Comparison of ENCODE assay signal across 16 cellular contexts in genomic region chr6:48426636-48427035, GRCh38.
DNase-seq lines count a peak whose midpoint lies in the region; TF ChIP-seq lines count a peak whose summit lies in the region.
"Had no signal": no experiment of that assay in that cellular context is flagged by ENCODE, and none has a peak within 500 bp of the region (broad histone marks: within the 10 kb centered on the region; RNA-seq: fewer than 3 reads in every experiment).

No MANE protein-coding gene starts in this region.

- H3K27ac Mint-ChIP-seq in activated T-cell treated with anti-CD3 and anti-CD28 coated beads, Interleukin-2, amount 50 U/mL, for 24 hours: no peak overlapping the region
- H3K27ac Mint-ChIP-seq: activated naive CD8-positive, alpha-beta T cell; B cell had no signal

- no peaks in the 10 kb centered on the region for H3K27me3 Mint-ChIP-seq in activated T-cell treated with anti-CD3 and anti-CD28 coated beads, Interleukin-2, amount 50 U/mL, for 24 hours
- H3K27me3 Mint-ChIP-seq: activated naive CD8-positive, alpha-beta T cell; B cell had no signal

- H3K36me3 Mint-ChIP-seq in activated T-cell treated with anti-CD3 and anti-CD28 coated beads, Interleukin-2, amount 50 U/mL, for 24 hours (ENCODE audit: low read depth): no peaks in the 10 kb centered on the region
- H3K36me3 Mint-ChIP-seq: activated naive CD8-positive, alpha-beta T cell had no signal

- in situ Hi-C loops in astrocyte of the cerebellum (cut with HindIII; ENCODE audit: low sequenced_read_pairs): no loop called here

- DNase-seq in AG08395 (ENCODE audit: low spot score) (peak; percentile 7), HT1080 (ENCODE audit: low read depth) (peak; percentile 65), astrocyte of the cerebellum (ENCODE audit: low read depth) (peak; percentile 90), foreskin melanocyte (peak; percentile 82), DMS114 treated with DMSO at 0.1 percent for 48 hours (lab: John Stamatoyannopoulos, UW; ENCODE audit: unreplicated experiment) (no peak), tibial nerve (ENCODE audit: low spot score in 2 of 2) (no peak)
- no peak for DNase-seq in activated T-cell treated with anti-CD3 and anti-CD28 coated beads, Interleukin-2, amount 50 U/mL, for 24 hours
- DNase-seq in activated CD8-positive, alpha-beta memory T cell treated with anti-CD3 and anti-CD28 coated beads, Interleukin-2, amount 50 U/mL, for 4 hours: no peak
- DNase-seq: activated CD4-positive, CD25-positive, alpha-beta regulatory T cell; NCI-H2081 treated with DMSO at 0.1 percent for 48 hours; psoas muscle; stimulated activated CD4-positive, alpha-beta T cell treated with anti-CD3 and anti-CD28 coated beads, Interleukin-4, amount 100 ng/mL, for 1 hour; upper lobe of right lung had no signal

- H3K9me3 ChIP-seq in tibial nerve: no peaks in the 10 kb centered on the region
- H3K9me3 ChIP-seq: gastroesophageal sphincter, psoas muscle, upper lobe of right lung had no signal

- H3K27ac ChIP-seq in tibial nerve: no peak overlapping the region
- H3K27ac ChIP-seq: gastroesophageal sphincter, psoas muscle, upper lobe of right lung had no signal

- no peak overlapping the region for H3K4me3 Mint-ChIP-seq in activated T-cell treated with anti-CD3 and anti-CD28 coated beads, Interleukin-2, amount 50 U/mL, for 24 hours
- H3K4me3 Mint-ChIP-seq: activated naive CD8-positive, alpha-beta T cell; B cell had no signal

- no peak for TF ChIP-seq POLR2A in tibial nerve (IDR thresholded peaks at IDR 0.05)

- 70 to 72% methylated on average over 3 of the region's 3 CpGs for WGBS in tibial nerve, 2 donors

- no peak for TF ChIP-seq EP300 in tibial nerve (IDR thresholded peaks at IDR 0.05)

- H3K27me3 ChIP-seq in tibial nerve: no peaks in the 10 kb centered on the region
- H3K27me3 ChIP-seq: gastroesophageal sphincter, upper lobe of right lung had no signal

- no peaks in the 10 kb centered on the region for H3K4me1 Mint-ChIP-seq in activated T-cell treated with anti-CD3 and anti-CD28 coated beads, Interleukin-2, amount 50 U/mL, for 24 hours (ENCODE audit: low read depth)
- H3K4me1 Mint-ChIP-seq: B cell had no signal

- no peaks in the 10 kb centered on the region for H3K4me1 ChIP-seq in tibial nerve
- H3K4me1 ChIP-seq: gastroesophageal sphincter, psoas muscle, upper lobe of right lung had no signal

- H3K36me3 ChIP-seq in tibial nerve: no peaks in the 10 kb centered on the region
- H3K36me3 ChIP-seq: gastroesophageal sphincter, upper lobe of right lung had no signal

- H3K4me3 ChIP-seq in astrocyte of the cerebellum (ENCODE audit: low read depth, low read length) (no peak overlapping the region), tibial nerve (no peak overlapping the region)
- H3K4me3 ChIP-seq: gastroesophageal sphincter, psoas muscle, upper lobe of right lung had no signal

- H3K9me3 Mint-ChIP-seq in activated T-cell treated with anti-CD3 and anti-CD28 coated beads, Interleukin-2, amount 50 U/mL, for 24 hours: peaks cover 8% of the 10 kb centered on the region

- no peak for TF ChIP-seq CTCF in astrocyte of the cerebellum (IDR thresholded peaks at IDR 0.05; ENCODE audit: low read depth, low read length, missing control alignments)
- no peak for TF ChIP-seq CTCF in tibial nerve (IDR thresholded peaks at IDR 0.05)

Comparison
In these comparisons a context has a peak if more than half of its experiments do, and no peak if none do; other contexts are left out.
1. DNase-seq: peak in AG08395 (single experiment), HT1080 (single experiment), astrocyte of the cerebellum (single experiment) and foreskin melanocyte (single experiment); none in DMS114 treated with DMSO at 0.1 percent for 48 hours (single experiment), tibial nerve (0 of 2), activated T-cell treated with anti-CD3 and anti-CD28 coated beads, Interleukin-2, amount 50 U/mL, for 24 hours (single experiment) and activated CD8-positive, alpha-beta memory T cell treated with anti-CD3 and anti-CD28 coated beads, Interleukin-2, amount 50 U/mL, for 4 hours (single experiment).